In the genomic region with DNA sequence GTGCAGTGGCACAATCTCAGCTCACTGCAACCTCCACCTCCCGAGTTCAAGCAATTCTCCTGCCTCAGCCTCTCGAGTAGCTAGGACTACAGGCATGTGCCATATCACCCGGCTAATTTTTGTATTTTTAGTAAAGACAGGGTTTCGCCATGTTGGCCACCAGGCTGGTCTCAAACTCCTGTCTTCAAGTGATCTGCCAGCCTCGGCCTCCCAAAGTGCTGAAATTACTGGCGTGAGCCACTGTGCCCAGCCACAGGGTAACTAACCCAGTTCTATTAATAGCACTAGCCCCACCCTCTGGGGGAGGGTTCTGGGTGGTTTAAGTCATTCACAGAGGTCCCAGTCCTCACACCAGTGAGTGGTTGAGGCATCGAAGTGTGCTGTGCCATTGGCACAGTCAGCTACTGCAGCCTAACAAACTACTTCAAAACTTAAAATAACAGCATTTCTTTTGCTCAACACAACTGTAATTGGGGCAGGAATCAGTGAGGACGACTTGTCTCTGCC, we compare ENCODE assay signal across 35 cellular contexts. TPM values are rescaled to one million over a fixed set of nuclear protein-coding genes. Genes with fewer than 3 reads are reported as not detected.
"Had no signal": no experiment of that assay in that cellular context is flagged by ENCODE, and none has a peak within 500 bp of the region (broad histone marks: within the 10 kb centered on the region; RNA-seq: fewer than 3 reads in every experiment).

No MANE protein-coding gene starts in this region.

- H3K4me1 ChIP-seq: adrenal gland, heart right ventricle, left lung, lower lobe of right lung, parathyroid adenoma, right atrium auricular region, testis had no signal

- H3K27ac ChIP-seq: adrenal gland, body of pancreas, esophagus squamous epithelium, heart right ventricle, left lung, lower lobe of right lung, parathyroid adenoma, right atrium auricular region, testis had no signal

- H3K9ac ChIP-seq: parathyroid adenoma had no signal

- H3K27me3 ChIP-seq: body of pancreas, testis had no signal

- H3K36me3 ChIP-seq: adrenal gland, esophagus squamous epithelium, heart right ventricle, left lung, lower lobe of right lung, right atrium auricular region had no signal

- ATAC-seq: body of pancreas; heart right ventricle; left lung; lower lobe of right lung; naive thymus-derived CD8-positive, alpha-beta T cell; stimulated activated naive CD8-positive, alpha-beta T cell treated with anti-CD3 and anti-CD28 coated beads, Interleukin-15, Interleukin-2, amounts not matched to agents 100 U/mL and 50 U/mL, for 24 hours had no signal

- H3K4me3 ChIP-seq: adrenal gland, body of pancreas, esophagus squamous epithelium, heart right ventricle, left lung, lower lobe of right lung, right atrium auricular region, testis had no signal

- H2AFZ ChIP-seq: parathyroid adenoma had no signal

- H3K9me3 ChIP-seq: adrenal gland, body of pancreas, right atrium auricular region, testis had no signal

- H3K79me2 ChIP-seq: parathyroid adenoma had no signal

- FAIRE-seq: colon, urothelium cell line had no signal

- DNase-seq: activated CD4-positive, alpha-beta memory T cell treated with anti-CD3 and anti-CD28 coated beads for 36 hours; activated CD4-positive, alpha-beta T cell treated with anti-CD3 and anti-CD28 coated beads, Interleukin-2, amount 10 ng/mL, durations not matched to agents 24 days and 14 days; activated CD4-positive, CD25-positive, alpha-beta regulatory T cell treated with anti-CD3 and anti-CD28 coated beads, Interleukin-2, amount 50 U/mL, for 72 hours; activated CD8-positive, alpha-beta memory T cell treated with anti-CD3 and anti-CD28 coated beads, Interleukin-2, amount 50 U/mL, for 4 hours; activated effector memory CD4-positive, alpha-beta T cell treated with anti-CD3 and anti-CD28 coated beads, Interleukin-2, amount 50 U/mL, for 16 hours; activated naive CD4-positive, alpha-beta T cell treated with anti-CD3 and anti-CD28 coated beads for 36 hours; activated naive CD8-positive, alpha-beta T cell treated with anti-CD3 and anti-CD28 coated beads for 36 hours; activated T-cell treated with anti-CD3 and anti-CD28 coated beads, Interleukin-2, amount 50 U/mL, for 1 hour; adrenal gland; aorta; dermis blood vessel endothelial cell; effector CD4-positive, alpha-beta T cell; esophagus squamous epithelium; foreskin melanocyte; heart right ventricle; left lung; lower lobe of right lung; mesenchymal stem cell; naive thymus-derived CD8-positive, alpha-beta T cell; occipital lobe; stimulated activated CD4-positive, alpha-beta T cell treated with anti-CD3 and anti-CD28 coated beads, Interleukin-2, amount 100 ng/mL, for 48 hours; stimulated activated naive CD8-positive, alpha-beta T cell treated with anti-CD3 and anti-CD28 coated beads, Interleukin-15, Interleukin-2, amounts not matched to agents 100 U/mL and 50 U/mL, for 24 hours; T1000; testis; trophoblast cell had no signal

RNA-seq across cellular contexts. Expression of gene RHCG, which starts 44.0 kb away (rescaled TPM):
- total RNA-seq: activated CD4-positive, alpha-beta memory T cell treated with anti-CD3 and anti-CD28 coated beads for 36 hours; activated CD4-positive, alpha-beta T cell treated with anti-CD3 and anti-CD28 coated beads, Interleukin-2, amount 10 ng/mL, durations not matched to agents 24 days and 14 days; activated CD8-positive, alpha-beta memory T cell treated with anti-CD3 and anti-CD28 coated beads for 36 hours; activated naive CD4-positive, alpha-beta T cell treated with anti-CD3 and anti-CD28 coated beads for 36 hours; activated naive CD8-positive, alpha-beta T cell treated with anti-CD3 and anti-CD28 coated beads for 36 hours; activated T-helper 1 cell treated with anti-CD3 and anti-CD28 coated beads, Interleukin-12 subunit alpha, Interleukin-12 subunit beta, Interleukin-2, Interleukin-4 antibody, amounts not matched to agents 30 ng/mL and 10 ng/mL and 1 ng/mL, durations not matched to agents 14 hours and 24 hours and 36 hours; aorta; dermis blood vessel endothelial cell; glomerular endothelial cell; left lung; lower lobe of right lung; naive thymus-derived CD8-positive, alpha-beta T cell; neural crest cell; pulmonary artery endothelial cell had no signal
- polyA plus RNA-seq: naive thymus-derived CD8-positive, alpha-beta T cell had no signal
